Comparison of ENCODE assay signal across 24 cellular contexts in genomic region chr14:75732888-75733287, GRCh38.
"Had no signal": no experiment of that assay in that cellular context is flagged by ENCODE, and none has a peak within 500 bp of the region (broad histone marks: within the 10 kb centered on the region; RNA-seq: fewer than 3 reads in every experiment).

No MANE protein-coding gene starts in this region.

- H3K27ac ChIP-seq: epithelial cell of prostate, gastrocnemius medialis, lower lobe of right lung, right atrium auricular region, sigmoid colon, stomach, thyroid gland, vagina had no signal

- H3K4me3 ChIP-seq: gastrocnemius medialis, lower lobe of right lung, prostate gland, right atrium auricular region, sigmoid colon, stomach, thyroid gland, vagina had no signal

- H3K9me3 ChIP-seq: gastrocnemius medialis, lower lobe of right lung, prostate gland, right atrium auricular region, sigmoid colon, stomach, thyroid gland, vagina had no signal

- H3K36me3 ChIP-seq: gastrocnemius medialis, prostate gland, vagina had no signal

- ATAC-seq: esophagus mucosa; gastrocnemius medialis; left ventricle myocardium superior; lower lobe of right lung; naive thymus-derived CD8-positive, alpha-beta T cell; stimulated activated effector memory CD8-positive, alpha-beta T cell treated with anti-CD3 and anti-CD28 coated beads, Interleukin-12 subunit alpha, Interleukin-12 subunit beta, amount 100 ng/mL, for 72 hours had no signal

- H3K4me1 ChIP-seq: gastrocnemius medialis, lower lobe of right lung, right atrium auricular region, sigmoid colon, stomach, thyroid gland, vagina had no signal

- DNase-seq: effector CD8-positive, alpha-beta T cell; endodermal cell; foreskin fibroblast; gastrocnemius medialis; head of caudate nucleus; left ventricle myocardium superior; lower lobe of right lung; naive thymus-derived CD8-positive, alpha-beta T cell; nephron progenitor cell; nucleus accumbens; sigmoid colon; stimulated activated CD4-positive, alpha-beta T cell treated with anti-CD3 and anti-CD28 coated beads, Interleukin-2, amount 100 ng/mL, for 24 hours; stimulated activated CD4-positive, alpha-beta T cell treated with anti-CD3 and anti-CD28 coated beads, Interleukin-4, amount 100 ng/mL, for 24 hours; stimulated activated naive CD4-positive, alpha-beta T cell treated with Interleukin-2 at 50 U/mL for 16 hours; stomach; thyroid gland; trophoblast cell had no signal

- H3K27me3 ChIP-seq: gastrocnemius medialis, right atrium auricular region, sigmoid colon, stomach, thyroid gland, vagina had no signal

- FAIRE-seq: keratinocyte had no signal
